In the genomic region with DNA sequence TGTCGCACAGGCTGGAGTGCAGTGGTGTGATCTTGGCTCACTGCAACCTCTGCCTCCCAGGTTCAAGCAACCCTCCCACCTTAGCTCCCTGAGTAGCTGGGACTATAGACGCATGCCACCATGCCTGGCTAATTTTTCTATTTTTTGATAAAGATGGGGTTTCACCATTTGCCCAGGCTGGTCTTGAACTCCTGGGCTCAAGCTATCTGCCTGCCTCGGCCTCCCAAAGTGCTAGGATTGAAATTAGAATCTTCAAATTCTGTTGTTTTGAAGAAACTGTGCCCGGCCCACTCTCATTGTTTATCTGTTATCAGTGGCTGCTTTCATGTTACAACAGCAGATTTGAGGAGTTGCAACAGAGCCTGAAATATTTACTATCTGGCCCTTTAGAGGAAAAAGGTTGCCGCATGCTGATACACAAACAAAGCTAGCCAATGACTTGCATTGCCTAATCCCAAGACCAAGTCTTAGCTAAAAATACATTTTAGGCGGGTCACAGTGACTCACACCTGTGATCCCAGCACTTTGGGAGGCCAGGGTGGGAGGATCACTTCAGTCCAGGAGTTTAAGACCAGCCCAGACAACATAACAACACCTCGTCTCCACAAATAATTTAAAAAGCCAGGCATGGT, we compare ENCODE assay signal across 20 cellular contexts. TPM values are rescaled to one million over a fixed set of nuclear protein-coding genes. Genes with fewer than 3 reads are reported as not detected.
DNase-seq lines count a peak whose midpoint lies in the region; ATAC-seq and TF ChIP-seq lines count a peak whose summit lies in the region.
"Had no signal": no experiment of that assay in that cellular context is flagged by ENCODE, and none has a peak within 500 bp of the region (broad histone marks: within the 10 kb centered on the region; RNA-seq: fewer than 3 reads in every experiment).

No MANE protein-coding gene starts in this region.

- H3K4me1 ChIP-seq in HCT116 (ENCODE audit: control insufficient read depth in 1 of 2, insufficient read depth in 2 of 2, low read length in 2 of 2) (peaks cover 11 to 31% of the 10 kb centered on the region in 2 experiments), osteoblast (ENCODE audit: insufficient read depth, low read length) (no peaks in the 10 kb centered on the region)
- H3K4me1 ChIP-seq: colonic mucosa had no signal

- no peaks in the 10 kb centered on the region for H3K9me2 ChIP-seq in HCT116 (ENCODE audit: insufficient read depth)

- intact Hi-C loops in HCT116 (cut with micrococcal nuclease): no loop called here

- in situ Hi-C loops in GM13976 (cut with MboI; ENCODE audit: low sequenced_read_pairs, unreplicated experiment): no loop called here

- CTCF ChIA-PET in HCT116 (lab: Charles Lee): no interaction called here

- H2AFZ ChIP-seq in HCT116 (ENCODE audit: low read depth, low read length, poor library complexity, severe bottlenecking): no peak overlapping the region
- H2AFZ ChIP-seq in osteoblast (ENCODE audit: low read length): no peak overlapping the region

- no peaks in the 10 kb centered on the region for H4K20me1 ChIP-seq in HCT116 (ENCODE audit: insufficient read depth)
- no peaks in the 10 kb centered on the region for H4K20me1 ChIP-seq in osteoblast (ENCODE audit: insufficient read depth, low read length)

- BruUV-seq in HCT116 (replicated peaks; lab: Mats Ljungman, UMichigan): no TSS peak

- H3K36me3 ChIP-seq in HCT116 (ENCODE audit: control insufficient read depth in 1 of 2, insufficient read depth in 2 of 2, low read length in 2 of 2) (no peaks in the 10 kb centered on the region), osteoblast (ENCODE audit: insufficient read depth, low read length) (peaks cover 5% of the 10 kb centered on the region)
- H3K36me3 ChIP-seq: colonic mucosa had no signal

- POLR2A ChIA-PET in HCT116 (lab: Charles Lee): interaction anchor here (0.7 kb wide), 1 partner anchor 27 kb away, joined by 3 read pairs; no protein-coding TSS in a partner anchor

- TF ChIP-seq RAD21 in HCT116 (IDR thresholded peaks at IDR 0.05; ENCODE audit: low read depth): no peak

- H3K27ac ChIP-seq in HCT116 (ENCODE audit: low read depth, low read length) (no peak overlapping the region), osteoblast (ENCODE audit: low read depth, low read length) (no peak overlapping the region)
- H3K27ac ChIP-seq: colonic mucosa had no signal

- H3K27me3 ChIP-seq in HCT116 (ENCODE audit: insufficient read depth, low read length): no peaks in the 10 kb centered on the region
- H3K27me3 ChIP-seq in osteoblast (ENCODE audit: insufficient read depth, low read length): no peaks in the 10 kb centered on the region
- H3K27me3 ChIP-seq: colonic mucosa had no signal

- H3K4me3 ChIP-seq in HCT116 (replicated peaks in 1 of 2; ENCODE audit: low read depth in 1 of 2, low read length in 2 of 2) (no peak overlapping the region), fibroblast of pulmonary artery (replicated peaks; ENCODE audit: low read depth, low read length) (no peak overlapping the region), osteoblast (ENCODE audit: insufficient read depth, low read length) (no peak overlapping the region)
- H3K4me3 ChIP-seq: colonic mucosa had no signal

- H3K9ac ChIP-seq in HCT116 (ENCODE audit: low read length): no peak overlapping the region

- ATAC-seq in HCT116: peak; percentile 52
- ATAC-seq: activated CD8-positive, alpha-beta memory T cell treated with anti-CD3 and anti-CD28 coated beads, Interleukin-2, amount 10 ng/mL, durations not matched to agents 7 days and 5 days had no signal

- RAD21 ChIA-PET in HCT116 (lab: Charles Lee; ENCODE audit: low non-redundant PET in 1 of 2, low total read pairs in 2 of 2, uncharacterized antibody in 2 of 2, unreplicated experiment in 2 of 2): no interaction called here

- TF ChIP-seq POLR2A in HCT116 (IDR thresholded peaks at IDR 0.05; ENCODE audit: borderline replicate concordance, extremely low read depth, insufficient read depth, insufficient read length): no peak

- H3K79me2 ChIP-seq in HCT116 (ENCODE audit: insufficient read depth, low read length): no peaks in the 10 kb centered on the region
- no peaks in the 10 kb centered on the region for H3K79me2 ChIP-seq in osteoblast (ENCODE audit: insufficient read depth, low read length)

- DNase-seq in HCT116 (ENCODE audit: low read depth, low spot score) (no peak), RPMI7951 (ENCODE audit: low read depth) (peak; percentile 17), fibroblast of pulmonary artery (ENCODE audit: low read depth) (peak; percentile 80), osteoblast (ENCODE audit: insufficient read length, low spot score, missing footprints) (peak; percentile 60), iPS-NIHi11 (ENCODE audit: low spot score) (no peak), NCI-H446 treated with DMSO at 0.1 percent for 48 hours (lab: John Stamatoyannopoulos, UW) (no peak), NCI-H1092 (lab: John Stamatoyannopoulos, UW) (no peak), GM13976 (ENCODE audit: low spot score) (no peak)
- DNase-seq: activated CD4-positive, alpha-beta T cell treated with anti-CD3 and anti-CD28 coated beads for 1 hour; activated CD8-positive, alpha-beta memory T cell treated with anti-CD3 and anti-CD28 coated beads, Interleukin-2, amount 10 ng/mL, durations not matched to agents 7 days and 5 days; activated gamma-delta T cell; AML-193; colonic mucosa; erythroblast; GF-D8; left cardiac atrium; NCI-H1105 treated with DMSO at 0.1 percent for 48 hours; NCI-H2171 treated with DMSO at 0.1 percent for 48 hours; Right ventricle myocardium superior; stimulated activated CD4-positive, alpha-beta T cell treated with anti-CD3 and anti-CD28 coated beads, Interleukin-4, amount 100 ng/mL, for 24 hours had no signal

- TF ChIP-seq CTCF in HCT116 (IDR thresholded peaks at IDR 0.05 in 2 of 3, conservative IDR thresholded peaks at IDR 0.05 in 1 of 3; ENCODE audit: borderline replicate concordance in 1 of 3, insufficient read depth in 1 of 3, low read depth in 2 of 3, low read length in 2 of 3): no peak
- no peak for TF ChIP-seq CTCF in fibroblast of pulmonary artery (IDR thresholded peaks at IDR 0.05; ENCODE audit: low read length, missing control alignments)
- no peak for TF ChIP-seq CTCF in osteoblast (IDR thresholded peaks at IDR 0.05; ENCODE audit: extremely low read depth, low read depth, low read length)
- no peak for TF ChIP-seq CTCF in GM13976 (IDR thresholded peaks at IDR 0.05; ENCODE audit: borderline replicate concordance, control extremely low read depth, extremely low read depth, insufficient read depth, missing control alignments)

- peak overlapping the region; percentile 33 for H3K4me2 ChIP-seq in HCT116 (ENCODE audit: low read length)
- H3K4me2 ChIP-seq in osteoblast (ENCODE audit: insufficient read depth, low read length): no peak overlapping the region

- H3K9me3 ChIP-seq in HCT116 (ENCODE audit: control insufficient read depth in 1 of 2, insufficient read depth in 1 of 2, low read depth in 1 of 2, low read length in 2 of 2) (no peaks in the 10 kb centered on the region), osteoblast (ENCODE audit: low read depth, low read length) (no peaks in the 10 kb centered on the region)
- H3K9me3 ChIP-seq: colonic mucosa had no signal

TF ChIP-seq in HCT116, 20 proteins besides CTCF, POLR2A, EP300 and RAD21:
- TF ChIP-seq, protein P1, sequence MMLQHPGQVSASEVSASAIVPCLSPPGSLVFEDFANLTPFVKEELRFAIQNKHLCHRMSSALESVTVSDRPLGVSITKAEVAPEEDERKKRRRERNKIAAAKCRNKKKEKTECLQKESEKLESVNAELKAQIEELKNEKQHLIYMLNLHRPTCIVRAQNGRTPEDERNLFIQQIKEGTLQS (IDR thresholded peaks at IDR 0.05): no peak
- TF ChIP-seq CEBPB (IDR thresholded peaks at IDR 0.05; ENCODE audit: low read depth) (peak; percentile 26; the same call in 1 of the 2 replicates), SIN3A (IDR thresholded peaks at IDR 0.05; ENCODE audit: low read depth) (no peak), EZH2 (IDR thresholded peaks at IDR 0.05) (no peak), FOSL1 (IDR thresholded peaks at IDR 0.05; ENCODE audit: low read depth) (no peak), JUND (IDR thresholded peaks at IDR 0.05) (0 out of 2 replicates have a peak, but pooled peaks have one; percentile 11), ELF1 (IDR thresholded peaks at IDR 0.05; ENCODE audit: borderline replicate concordance, low read depth) (no peak)
- TF ChIP-seq, protein P2, sequence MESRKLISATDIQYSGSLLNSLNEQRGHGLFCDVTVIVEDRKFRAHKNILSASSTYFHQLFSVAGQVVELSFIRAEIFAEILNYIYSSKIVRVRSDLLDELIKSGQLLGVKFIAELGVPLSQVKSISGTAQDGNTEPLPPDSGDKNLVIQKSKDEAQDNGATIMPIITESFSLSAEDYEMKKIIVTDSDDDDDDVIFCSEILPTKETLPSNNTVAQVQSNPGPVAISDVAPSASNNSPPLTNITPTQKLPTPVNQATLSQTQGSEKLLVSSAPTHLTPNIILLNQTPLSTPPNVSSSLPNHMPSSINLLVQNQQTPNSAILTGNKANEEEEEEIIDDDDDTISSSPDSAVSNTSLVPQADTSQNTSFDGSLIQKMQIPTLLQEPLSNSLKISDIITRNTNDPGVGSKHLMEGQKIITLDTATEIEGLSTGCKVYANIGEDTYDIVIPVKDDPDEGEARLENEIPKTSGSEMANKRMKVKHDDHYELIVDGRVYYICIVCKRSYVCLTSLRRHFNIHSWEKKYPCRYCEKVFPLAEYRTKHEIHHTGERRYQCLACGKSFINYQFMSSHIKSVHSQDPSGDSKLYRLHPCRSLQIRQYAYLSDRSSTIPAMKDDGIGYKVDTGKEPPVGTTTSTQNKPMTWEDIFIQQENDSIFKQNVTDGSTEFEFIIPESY (IDR thresholded peaks at IDR 0.05; ENCODE audit: extremely low read depth, insufficient replicate concordance, low read length): no peak

RNA-seq across cellular contexts. Expression of a gene that starts 43.2 kb away (rescaled TPM):
- total RNA-seq in HCT116 (2021; ENCODE audit: unreplicated experiment) (72.5 TPM), osteoblast (83.7 and 84.3 TPM in 2 replicates)
- 17.5 and 23.1 TPM in 2 replicates for polyA plus RNA-seq in HCT116 (2012)
- 58.6 and 74.0 TPM in 2 replicates for total RNA-seq in RPMI7951 (2014; rRNA removed; shearing (Covaris generic))

Comparison
In these comparisons a context has a peak if more than half of its experiments do, and no peak if none do; other contexts are left out.
1. DNase-seq: peak in RPMI7951 (single experiment), fibroblast of pulmonary artery (single experiment) and osteoblast (single experiment); none in HCT116 (single experiment), iPS-NIHi11 (single experiment), NCI-H446 treated with DMSO at 0.1 percent for 48 hours (single experiment), NCI-H1092 (single experiment) and GM13976 (single experiment).